In genomic region chr13:73492811-73493210, GRCh38 we compare ENCODE assay signal across 25 cellular contexts.
A peak's percentile ranks its signal among the peaks of the same experiment; 100 is the strongest.
DNase-seq lines count a peak whose midpoint lies in the region; ATAC-seq and TF ChIP-seq lines count a peak whose summit lies in the region.
"Had no signal": no experiment of that assay in that cellular context is flagged by ENCODE, and none has a peak within 500 bp of the region (broad histone marks: within the 10 kb centered on the region; RNA-seq: fewer than 3 reads in every experiment).

No MANE protein-coding gene starts in this region.

- H4K8ac ChIP-seq in trophoblast cell (ENCODE audit: low read depth, low read length), result no peak overlapping the region

- no peaks in the 10 kb centered on the region for H3K79me2 ChIP-seq in ACC112 (ENCODE audit: control insufficient read depth, insufficient read depth, low read length, unreplicated experiment)
- no peaks in the 10 kb centered on the region for H3K79me2 ChIP-seq in trophoblast cell (ENCODE audit: control insufficient read depth, insufficient read depth, low read length, poor library complexity)

- peak overlapping the region in 2 of 3 experiments; percentile 1 to 67 for H3K27ac Mint-ChIP-seq in nephron
- H3K27ac Mint-ChIP-seq: CD8-positive, alpha-beta T cell; IgD-negative memory B cell had no signal

- DNase-seq in amniotic stem cell (lab: John Stamatoyannopoulos, UW), result peak; percentile 4
- peak; percentile 2 for DNase-seq in fibroblast of the aortic adventitia (ENCODE audit: low read depth)
- no peak for DNase-seq in trophoblast cell
- DNase-seq in hippocampal formation (lab: John Stamatoyannopoulos, UW), result no peak
- no peak for DNase-seq in activated CD8-positive, alpha-beta memory T cell treated with anti-CD3 and anti-CD28 coated beads for 24 hours
- DNase-seq: 8988T; AML-193; C1 segment of cervical spinal cord; Calu3; CD8-positive, alpha-beta T cell; DMS153; GOT3; HCEC 1CT; NCI-H1105 treated with DMSO at 0.1 percent for 48 hours; NCI-H2029 treated with DMSO at 0.1 percent for 48 hours; NCI-H2171; NCI-H345; NCI-H524 treated with DMSO at 0.1 percent for 48 hours; NCI-H82; OCI-M1; Right ventricle myocardium superior had no signal

- TF ChIP-seq CTCF in fibroblast of the aortic adventitia (IDR thresholded peaks at IDR 0.05; ENCODE audit: insufficient read depth, low read length), result no peak
- TF ChIP-seq CTCF in nephron (IDR thresholded peaks at IDR 0.05; ENCODE audit: unreplicated experiment in 3 of 3), result no peak

- H3K23ac ChIP-seq in trophoblast cell (ENCODE audit: low read length), result no peak overlapping the region

- peaks cover 14% of the 10 kb centered on the region for H3K9me3 Mint-ChIP-seq in nephron
- H3K9me3 Mint-ChIP-seq: CD8-positive, alpha-beta T cell had no signal

- H3K9ac ChIP-seq in trophoblast cell (ENCODE audit: low read length), result no peak overlapping the region

- H3K4me1 ChIP-seq in ACC112 (ENCODE audit: control insufficient read depth, insufficient read depth, low read length, unreplicated experiment) (peaks cover 7% of the 10 kb centered on the region), trophoblast cell (ENCODE audit: control insufficient read depth in 1 of 2, insufficient read depth in 2 of 2, low read length in 2 of 2) (no peaks in the 10 kb centered on the region)

- H3K27ac ChIP-seq in ACC112 (ENCODE audit: low read depth, low read length), result no peak overlapping the region
- no peak overlapping the region for H3K27ac ChIP-seq in trophoblast cell (ENCODE audit: low read depth, low read length)

- WGBS in trophoblast cell (ENCODE audit: extremely low coverage, insufficient coverage, insufficient read length), result no CpG with 5 or more reads among the region's 1 CpG

- H2AK5ac ChIP-seq in trophoblast cell (ENCODE audit: low read length), result no peak overlapping the region

- no peaks in the 10 kb centered on the region for H3K79me1 ChIP-seq in trophoblast cell (ENCODE audit: low read length)

- no peaks in the 10 kb centered on the region for H3K27me3 Mint-ChIP-seq in nephron (ENCODE audit: low read depth)
- H3K27me3 Mint-ChIP-seq: IgD-negative memory B cell had no signal

- H2BK120ac ChIP-seq in trophoblast cell (ENCODE audit: insufficient read depth, low read length, poor library complexity), result no peak overlapping the region

- H4K91ac ChIP-seq in trophoblast cell (ENCODE audit: low read depth, low read length), result no peak overlapping the region

- H3K4me3 Mint-ChIP-seq in nephron, result no peak overlapping the region
- H3K4me3 Mint-ChIP-seq: CD8-positive, alpha-beta T cell; IgD-negative memory B cell had no signal

- no peak overlapping the region for H2BK5ac ChIP-seq in trophoblast cell (ENCODE audit: low read depth, low read length, poor library complexity)

- no peak overlapping the region for H4K12ac ChIP-seq in trophoblast cell (ENCODE audit: low read depth, low read length)

- no peak overlapping the region for H2BK12ac ChIP-seq in trophoblast cell (ENCODE audit: low read length)

- H2AFZ ChIP-seq in ACC112 (ENCODE audit: low read length, unreplicated experiment) (peak overlapping the region; percentile 2), trophoblast cell (ENCODE audit: insufficient read depth, low read length, poor library complexity) (no peak overlapping the region)

- H3K27me3 ChIP-seq in ACC112 (ENCODE audit: insufficient read depth, low read length), result no peaks in the 10 kb centered on the region
- no peaks in the 10 kb centered on the region for H3K27me3 ChIP-seq in trophoblast cell (ENCODE audit: insufficient read depth, low read length)

- H3K36me3 Mint-ChIP-seq in nephron (ENCODE audit: low read depth), result no peaks in the 10 kb centered on the region
- H3K36me3 Mint-ChIP-seq: CD8-positive, alpha-beta T cell; IgD-negative memory B cell had no signal

- H3K36me3 ChIP-seq in ACC112 (ENCODE audit: insufficient read depth, low read length), result no peaks in the 10 kb centered on the region
- no peaks in the 10 kb centered on the region for H3K36me3 ChIP-seq in trophoblast cell (ENCODE audit: control insufficient read depth in 1 of 2, insufficient read depth in 2 of 2, low read length in 2 of 2)

- H3K4me2 ChIP-seq in trophoblast cell (ENCODE audit: low read length), result no peak overlapping the region

- no peaks in the 10 kb centered on the region for H3K9me3 ChIP-seq in trophoblast cell (ENCODE audit: insufficient read depth, low read depth, low read length)

- peaks cover 19% of the 10 kb centered on the region for H3K4me1 Mint-ChIP-seq in nephron
- H3K4me1 Mint-ChIP-seq: IgD-negative memory B cell had no signal

- no peak overlapping the region for H3K18ac ChIP-seq in trophoblast cell (ENCODE audit: low read length)

- H3K4ac ChIP-seq in trophoblast cell (ENCODE audit: low read depth, low read length), result no peak overlapping the region

- no peak overlapping the region for H3K4me3 ChIP-seq in ACC112 (ENCODE audit: low read depth, low read length)
- no peak overlapping the region for H3K4me3 ChIP-seq in fibroblast of the aortic adventitia (ENCODE audit: low read depth, low read length)
- no peak overlapping the region for H3K4me3 ChIP-seq in trophoblast cell (ENCODE audit: low read depth, low read length)

- no peak overlapping the region for H3K14ac ChIP-seq in trophoblast cell (ENCODE audit: low read length)

- ATAC-seq in HG03175 (IDR thresholded peaks at IDR 0.05; ENCODE audit: unreplicated experiment), result no peak
- ATAC-seq: CD8-positive, alpha-beta T cell had no signal

Comparison
In these comparisons a context has a peak if more than half of its experiments do, and no peak if none do; other contexts are left out.
1. DNase-seq: peak in amniotic stem cell (single experiment) and fibroblast of the aortic adventitia (single experiment); none in trophoblast cell (0 of 2), hippocampal formation (0 of 2) and activated CD8-positive, alpha-beta memory T cell treated with anti-CD3 and anti-CD28 coated beads for 24 hours (single experiment).